8 cellular contexts compared by ENCODE assay signal in genomic region chr2:71129891-71130324, GRCh38. TPM values are rescaled to one million over a fixed set of nuclear protein-coding genes. Genes with fewer than 3 reads are reported as not detected.
DNase-seq lines count a peak whose midpoint lies in the region; ATAC-seq and TF ChIP-seq lines count a peak whose summit lies in the region.

TSS of gene MCEE (minus strand) at chr2:71130229. CDS start at chr2:71130219, 10 bp downstream.

- H3K4me1 ChIP-seq in ES-I3 (ENCODE audit: insufficient read depth, low read length) (no peaks in the 10 kb centered on the region), gastroesophageal sphincter (peaks cover 4 to 51% (median 18%) of the 10 kb centered on the region in 3 donors), tibial nerve (peaks cover 0 to 53% (median 14%) of the 10 kb centered on the region in 4 donors)

- H3K4me3 Mint-ChIP-seq in osteocyte (ENCODE audit: unreplicated experiment), result no peak within 1 kb of the TSS

- H3K27ac ChIP-seq in gastroesophageal sphincter (peak within 1 kb of the TSS; percentile 76 to 98 (median 94)), tibial nerve (peak within 1 kb of the TSS; percentile 90 to 96 (median 94))

- peaks cover 4% of the 10 kb centered on the region; the same call in 1 of the 2 replicates for H3K36me3 ChIP-seq in ES-I3 (ENCODE audit: insufficient read depth, low read length)
- peaks cover 2 to 18% of the 10 kb centered on the region in 2 donors for H3K36me3 ChIP-seq in gastroesophageal sphincter
- peaks cover 0 to 17% (median 0%) of the 10 kb centered on the region in 3 donors for H3K36me3 ChIP-seq in tibial nerve

- TF ChIP-seq POLR2A in Raji (IDR thresholded peaks at IDR 0.05; ENCODE audit: insufficient read depth, low read depth, low read length) (peak; percentile 61; the same call in 1 of the 2 replicates), gastroesophageal sphincter (IDR thresholded peaks at IDR 0.05) (peak in 1 of 2 donors; percentile 47), tibial nerve (IDR thresholded peaks at IDR 0.05) (peak in 1 of 2 donors; percentile 57)

- TF ChIP-seq EP300 in gastroesophageal sphincter (IDR thresholded peaks at IDR 0.05) (no peak), tibial nerve (IDR thresholded peaks at IDR 0.05) (peak in 1 of 2 donors; percentile 78)

- H3K36me3 Mint-ChIP-seq in osteocyte (ENCODE audit: unreplicated experiment), result peaks cover 7% of the 10 kb centered on the region

- H3K4me3 ChIP-seq in gastroesophageal sphincter (peak within 1 kb of the TSS; percentile 64 to 76), tibial nerve (peak within 1 kb of the TSS; percentile 68 to 99 (median 83))

- H3K27me3 ChIP-seq in gastroesophageal sphincter (no peaks in the 10 kb centered on the region), tibial nerve (no peaks in the 10 kb centered on the region)

- DNase-seq in H4 (ENCODE audit: low spot score), result peak; percentile 75
- peak; percentile 79 for DNase-seq in LHCN-M2 (ENCODE audit: low read depth)
- DNase-seq in activated gamma-delta T cell treated with Interleukin-2 at 50 U/mL for 16 hours, result peak; percentile 85
- DNase-seq in osteocyte (ENCODE audit: extremely low spot score, unreplicated experiment), result peak; percentile 94
- peak; percentile 81 to 84 for DNase-seq in tibial nerve (ENCODE audit: low spot score in 2 of 2)

- no peaks in the 10 kb centered on the region for H3K27me3 Mint-ChIP-seq in osteocyte (ENCODE audit: unreplicated experiment)

- peak within 1 kb of the TSS; percentile 93 for H3K9ac ChIP-seq in ES-I3 (ENCODE audit: low read depth, low read length)

- no peaks in the 10 kb centered on the region for H3K9me3 Mint-ChIP-seq in osteocyte (ENCODE audit: unreplicated experiment)

- H3K9me3 ChIP-seq in ES-I3 (ENCODE audit: control insufficient read depth, insufficient read depth, low read length) (no peaks in the 10 kb centered on the region), gastroesophageal sphincter (no peaks in the 10 kb centered on the region), tibial nerve (no peaks in the 10 kb centered on the region)

- WGBS in gastroesophageal sphincter (ENCODE audit: low coverage in 1 of 2), 2 donors, result 0% methylated on average over 3 of the region's 36 CpGs; no CpG with 5 or more reads in 1 of the 2 donors
- WGBS in tibial nerve, 2 donors, result 0 to 1% methylated on average over 22 to 24 of the region's 36 CpGs

- H3K27ac Mint-ChIP-seq in osteocyte (ENCODE audit: unreplicated experiment), result no peak within 1 kb of the TSS

- ATAC-seq in gastroesophageal sphincter, result peak; percentile 97

- H3K4me1 Mint-ChIP-seq in osteocyte (ENCODE audit: unreplicated experiment), result peaks cover 20% of the 10 kb centered on the region

- peak in 1 of 4 experiments; percentile 25 for TF ChIP-seq CTCF in gastroesophageal sphincter (IDR thresholded peaks at IDR 0.05)
- no peak for TF ChIP-seq CTCF in osteocyte (IDR thresholded peaks at IDR 0.05)
- no peak for TF ChIP-seq CTCF in tibial nerve (IDR thresholded peaks at IDR 0.05)

RNA-seq across cellular contexts. Expression of gene MCEE, which starts in this region (rescaled TPM):
- 7.3 and 8.4 TPM in 2 replicates for total RNA-seq in H4 (2014; rRNA removed; shearing (Covaris generic))
- total RNA-seq in LHCN-M2 (2014; rRNA removed), result 6.2 and 10.6 TPM in 2 replicates
- polyA plus RNA-seq in LHCN-M2 (2012), result 6.7 TPM
- total RNA-seq in gastroesophageal sphincter, result 10 to 100 TPM; 11.9 to 23.7 (median 19.1) TPM
- total RNA-seq in osteocyte, result 18.2 and 19.0 TPM in 2 replicates
- total RNA-seq in tibial nerve, result 10 to 100 TPM in 3 of 4 donors, 1 to 10 TPM in 1; 7.5 to 17.2 (median 12.2) TPM

Comparison
In these comparisons a context has a peak if more than half of its experiments do, and no peak if none do; other contexts are left out.
1. Peak in every context shown above with its lines: DNase-seq, ATAC-seq, H3K4me3 ChIP-seq and H3K27ac ChIP-seq.